31 cellular contexts compared by ENCODE assay signal in genomic region chr2:107354143-107354542, GRCh38.
"Had no signal": no experiment of that assay in that cellular context is flagged by ENCODE, and none has a peak within 500 bp of the region (broad histone marks: within the 10 kb centered on the region; RNA-seq: fewer than 3 reads in every experiment).

No MANE protein-coding gene starts in this region.

- H3K9me3 ChIP-seq: adrenal gland, ascending aorta, body of pancreas, colonic mucosa had no signal

- H3K4me3 ChIP-seq: adrenal gland, ascending aorta, body of pancreas, breast epithelium, cardiac muscle cell, colonic mucosa had no signal

- H3K4me1 ChIP-seq: adrenal gland, ascending aorta, body of pancreas, breast epithelium, colonic mucosa had no signal

- ATAC-seq: activated naive CD4-positive, alpha-beta T cell treated with anti-CD3 and anti-CD28 coated beads, Interleukin-2, amount 50 U/mL, for 72 hours; activated naive CD8-positive, alpha-beta T cell treated with anti-CD3 and anti-CD28 coated beads, Interleukin-2, amount 50 U/mL, for 24 hours; activated T-cell treated with anti-CD3 and anti-CD28 coated beads, Interleukin-2, amount 50 U/mL, for 4 hours; activated T-cell treated with anti-CD3 and anti-CD28 coated beads, Interleukin-2, amount 50 U/mL, for 72 hours; activated T-helper 17 cell treated with anti-CD3 and anti-CD28 coated beads, Interleukin-2, amount 50 U/mL, for 72 hours; body of pancreas had no signal

- H3K36me3 ChIP-seq: adrenal gland, ascending aorta, brain microvascular endothelial cell, breast epithelium, cardiac muscle cell, colonic mucosa had no signal

- H3K27ac ChIP-seq: adrenal gland, ascending aorta, body of pancreas, brain microvascular endothelial cell, breast epithelium, cardiac muscle cell, colonic mucosa had no signal

- DNase-seq: activated effector memory CD4-positive, alpha-beta T cell treated with anti-CD3 and anti-CD28 coated beads, Interleukin-2, amount 50 U/mL, for 16 hours; activated effector memory CD4-positive, alpha-beta T cell treated with Interleukin-2 at 50 U/mL for 16 hours; activated gamma-delta T cell; activated gamma-delta T cell treated with Interleukin-2 at 50 U/mL for 16 hours; activated naive CD4-positive, alpha-beta T cell; activated naive CD4-positive, alpha-beta T cell treated with anti-CD3 and anti-CD28 coated beads for 36 hours; activated naive CD4-positive, alpha-beta T cell treated with anti-CD3 and anti-CD28 coated beads, Interleukin-2, amount 10 ng/mL, durations not matched to agents 7 days and 5 days; activated naive CD4-positive, alpha-beta T cell treated with anti-CD3 and anti-CD28 coated beads, Interleukin-2, amount 50 U/mL, for 16 hours; activated naive CD4-positive, alpha-beta T cell treated with Interleukin-2 at 50 U/mL for 16 hours; activated naive CD8-positive, alpha-beta T cell treated with anti-CD3 and anti-CD28 coated beads for 36 hours; activated naive CD8-positive, alpha-beta T cell treated with anti-CD3 and anti-CD28 coated beads, Interleukin-2, amount 10 ng/mL, durations not matched to agents 7 days and 5 days; activated naive CD8-positive, alpha-beta T cell treated with anti-CD3 and anti-CD28 coated beads, Interleukin-2, amount 50 U/mL, for 24 hours; activated T-cell treated with anti-CD3 and anti-CD28 coated beads, Interleukin-2, amount 50 U/mL, for 4 hours; activated T-cell treated with anti-CD3 and anti-CD28 coated beads, Interleukin-2, amount 50 U/mL, for 48 hours; activated T-cell treated with anti-CD3 and anti-CD28 coated beads, Interleukin-2, amount 50 U/mL, for 72 hours; adrenal gland; amniotic stem cell; amygdala; anterior cingulate cortex; aorta; body of pancreas; brain microvascular endothelial cell; caudate nucleus; central memory CD4-positive, alpha-beta T cell; cerebellar nuclear complex; colonic mucosa had no signal

- H3K27me3 ChIP-seq: adrenal gland, ascending aorta, body of pancreas, brain microvascular endothelial cell, breast epithelium, cardiac muscle cell, colonic mucosa had no signal
